19 cellular contexts compared by ENCODE assay signal in the genomic region with DNA sequence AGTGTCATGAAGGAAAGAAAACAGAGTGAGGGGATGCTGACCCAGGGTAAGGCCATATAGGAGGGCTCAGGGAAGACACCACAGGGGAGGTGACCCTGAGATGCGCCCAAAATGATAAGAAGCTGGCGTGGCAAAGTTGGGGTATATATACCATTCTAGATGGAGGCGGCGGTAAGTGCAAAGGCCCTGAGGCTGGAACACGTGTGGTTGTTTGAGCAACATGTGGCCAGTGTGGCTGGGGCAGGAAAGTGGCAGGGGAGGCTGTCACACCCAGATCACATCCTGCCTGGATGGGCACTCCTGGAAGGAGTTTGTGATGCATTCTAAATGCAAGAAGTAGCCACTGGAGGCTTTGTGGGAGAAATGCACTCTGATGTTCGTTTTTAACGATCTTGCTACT.
A peak's percentile ranks its signal among the peaks of the same experiment; 100 is the strongest.
DNase-seq lines count a peak whose midpoint lies in the region; ATAC-seq, FAIRE-seq and TF ChIP-seq lines count a peak whose summit lies in the region.
"Had no signal": no experiment of that assay in that cellular context is flagged by ENCODE, and none has a peak within 500 bp of the region (broad histone marks: within the 10 kb centered on the region; RNA-seq: fewer than 3 reads in every experiment).

No MANE protein-coding gene starts in this region.

- no peak overlapping the region for H3K4ac ChIP-seq in neuronal stem cell (ENCODE audit: low read length)

- no peaks in the 10 kb centered on the region for H3K36me3 Mint-ChIP-seq in Caco-2 (ENCODE audit: insufficient read depth, unreplicated experiment)
- H3K36me3 Mint-ChIP-seq: CD4-positive, alpha-beta memory T cell had no signal

- H3K4me3 Mint-ChIP-seq in Caco-2 (ENCODE audit: unreplicated experiment) = no peak overlapping the region
- H3K4me3 Mint-ChIP-seq: B cell; CD4-positive, alpha-beta memory T cell had no signal

- H3K79me1 ChIP-seq in neuronal stem cell (ENCODE audit: low read depth, low read length) = no peaks in the 10 kb centered on the region

- H3K14ac ChIP-seq in neuronal stem cell (ENCODE audit: low read length) = peak overlapping the region; percentile 50

- intact Hi-C loops in Caco-2 (cut with micrococcal nuclease; ENCODE audit: unreplicated experiment) = no loop called here
- intact Hi-C loops in K562 (cut with micrococcal nuclease) = no loop called here
- intact Hi-C loops in mucosa of descending colon (cut with DNase I, micrococcal nuclease) = no loop called here
- intact Hi-C loops in Right ventricle myocardium superior (cut with DNase I) = no loop called here

- H3K9me3 ChIP-seq in BLaER1 = no peaks in the 10 kb centered on the region
- no peaks in the 10 kb centered on the region for H3K9me3 ChIP-seq in Caco-2
- H3K9me3 ChIP-seq in K562 (replicated peaks; ENCODE audit: control insufficient read depth, insufficient read depth, low read depth, low read length) = no peaks in the 10 kb centered on the region
- H3K9me3 ChIP-seq in neuronal stem cell (replicated peaks in 1 of 2; ENCODE audit: control insufficient read depth in 2 of 2, insufficient read depth in 1 of 2, low read depth in 1 of 2, low read length in 2 of 2) = no peaks in the 10 kb centered on the region
- no peaks in the 10 kb centered on the region for H3K9me3 ChIP-seq in mucosa of descending colon
- H3K9me3 ChIP-seq: HAP-1 had no signal

- POLR2A ChIA-PET in Caco-2 (lab: Charles Lee) (no interaction called here), K562 (lab: Yijun Ruan, JAX) (no interaction called here)

- no peak overlapping the region for H2BK12ac ChIP-seq in neuronal stem cell (ENCODE audit: low read length)

- CTCF ChIA-PET in Caco-2 (lab: Charles Lee) (interaction anchor here (0.7 kb wide), 1 partner anchor 20 kb away, joined by 3 read pairs; no protein-coding TSS in a partner anchor), K562 (lab: Yijun Ruan, JAX; ENCODE audit: low intra/inter-chr PET ratio) (no interaction called here)

- no peak for TF ChIP-seq RAD21 in K562 (CRISPR knock-in tag; conservative IDR thresholded peaks at IDR 0.05 in 1 of 2, IDR thresholded peaks at IDR 0.05 in 1 of 2)

- no peak overlapping the region for H2BK15ac ChIP-seq in neuronal stem cell (ENCODE audit: low read length)

- H3K9me3 Mint-ChIP-seq in Caco-2 (ENCODE audit: unreplicated experiment) = no peaks in the 10 kb centered on the region
- H3K9me3 Mint-ChIP-seq: CD4-positive, alpha-beta memory T cell had no signal

- TF ChIP-seq EP300 in K562 (IDR thresholded peaks at IDR 0.05; ENCODE audit: low read length) = no peak

- H3K9ac ChIP-seq in BLaER1 = no peak overlapping the region
- H3K9ac ChIP-seq in K562 (ENCODE audit: insufficient read depth in 1 of 2, low read depth in 2 of 2, low read length in 2 of 2) = no peak overlapping the region
- H3K9ac ChIP-seq in neuronal stem cell (ENCODE audit: low read depth, low read length, poor library complexity) = no peak overlapping the region
- H3K9ac ChIP-seq: GM23248 had no signal

- H3K18ac ChIP-seq in neuronal stem cell (ENCODE audit: low read length) = no peak overlapping the region

- no peak overlapping the region for H4K91ac ChIP-seq in neuronal stem cell (ENCODE audit: low read depth, low read length, poor library complexity)

- in situ Hi-C loops in K562 (cut with MboI) = no loop called here

- WGBS in K562 (ENCODE audit: insufficient coverage, low coverage, missing lambda C conversion rate) = 3% methylated on average over 7 of the region's 7 CpGs
- no CpG with 5 or more reads among the region's 7 CpGs for WGBS in neuronal stem cell (ENCODE audit: extremely low coverage in 2 of 2, insufficient read length in 2 of 2, insufficient replicate concordance in 1 of 2), 2 donors

- H2AK5ac ChIP-seq in neuronal stem cell (ENCODE audit: low read depth, low read length) = no peak overlapping the region

- TF ChIP-seq CTCF in Caco-2 (IDR thresholded peaks at IDR 0.05; ENCODE audit: insufficient read depth in 1 of 2, low read depth in 1 of 2, low read length in 1 of 2, severe bottlenecking in 1 of 2, unreplicated experiment in 1 of 2) = no peak
- TF ChIP-seq CTCF in K562 (IDR thresholded peaks at IDR 0.05 in 2 of 3, conservative IDR thresholded peaks at IDR 0.05 in 1 of 3; ENCODE audit: insufficient read depth in 2 of 3, low read depth in 1 of 3, low read length in 3 of 3) = no peak
- TF ChIP-seq CTCF in mucosa of descending colon (IDR thresholded peaks at IDR 0.05) = no peak

- peaks cover 8% of the 10 kb centered on the region for H3K4me1 Mint-ChIP-seq in Caco-2 (ENCODE audit: low read depth, unreplicated experiment)
- H3K4me1 Mint-ChIP-seq: B cell; CD4-positive, alpha-beta memory T cell had no signal

- peaks cover 93% of the 10 kb centered on the region for H3K4me1 ChIP-seq in BLaER1
- H3K4me1 ChIP-seq in Caco-2 = peaks cover 14% of the 10 kb centered on the region
- H3K4me1 ChIP-seq in K562 (replicated peaks in 1 of 2; ENCODE audit: control insufficient read depth in 2 of 2, insufficient read depth in 2 of 2, low read length in 2 of 2) = no peaks in the 10 kb centered on the region
- no peaks in the 10 kb centered on the region for H3K4me1 ChIP-seq in neuronal stem cell (ENCODE audit: control insufficient read depth in 2 of 2, insufficient read depth in 1 of 2, low read depth in 1 of 2, low read length in 2 of 2)
- H3K4me1 ChIP-seq in mucosa of descending colon (ENCODE audit: low read depth) = no peaks in the 10 kb centered on the region
- H3K4me1 ChIP-seq: HAP-1 had no signal

- H3K27me3 Mint-ChIP-seq in Caco-2 (ENCODE audit: insufficient read depth, unreplicated experiment) = no peaks in the 10 kb centered on the region

- H3K27me3 ChIP-seq in BLaER1 = no peaks in the 10 kb centered on the region
- H3K27me3 ChIP-seq in Caco-2 (replicated peaks; ENCODE audit: control insufficient read depth, insufficient read depth, low read length) = no peaks in the 10 kb centered on the region
- peaks cover 12 to 79% of the 10 kb centered on the region in 2 experiments; a peak in 4 of 5 replicates for H3K27me3 ChIP-seq in K562 (ENCODE audit: control insufficient read depth in 2 of 2, insufficient read depth in 2 of 2, low read length in 2 of 2)
- H3K27me3 ChIP-seq in neuronal stem cell (ENCODE audit: control insufficient read depth in 3 of 3, insufficient read depth in 3 of 3, low read depth in 1 of 3, low read length in 3 of 3) = peaks cover 0 to 75% (median 0%) of the 10 kb centered on the region in 3 experiments

- no peaks in the 10 kb centered on the region for H3K9me1 ChIP-seq in K562 (ENCODE audit: control insufficient read depth, insufficient read depth, low read length)

- peak overlapping the region; percentile 82 for H3K4me2 ChIP-seq in BLaER1
- no peak overlapping the region for H3K4me2 ChIP-seq in K562 (ENCODE audit: insufficient read depth, low read length)
- H3K4me2 ChIP-seq in neuronal stem cell (ENCODE audit: insufficient read depth, low read length, poor library complexity, severe bottlenecking) = no peak overlapping the region

- no peak overlapping the region for H2BK120ac ChIP-seq in neuronal stem cell (ENCODE audit: low read depth, low read length)

- peak overlapping the region; percentile 28 for H3K27ac Mint-ChIP-seq in Caco-2 (ENCODE audit: unreplicated experiment)
- H3K27ac Mint-ChIP-seq: B cell; CD4-positive, alpha-beta memory T cell had no signal

- H3K79me2 ChIP-seq in K562 (ENCODE audit: control insufficient read depth, insufficient read depth, low read length) = no peaks in the 10 kb centered on the region

- no peak overlapping the region for H4K8ac ChIP-seq in neuronal stem cell (ENCODE audit: low read depth, low read length)

- H3K27ac ChIP-seq in BLaER1 (no peak overlapping the region), K562 (ENCODE audit: extremely low read depth, low read depth, low read length) (no peak overlapping the region), neuronal stem cell (replicated peaks; ENCODE audit: low read length) (no peak overlapping the region)
- H3K27ac ChIP-seq: C4-2B, GM23248, HL-60 had no signal

- BruUV-seq in Caco-2 (replicated peaks; lab: Mats Ljungman, UMichigan) (no TSS peak), K562 (replicated peaks; lab: Mats Ljungman, UMichigan) (no TSS peak)

- H3K36me3 ChIP-seq in BLaER1 = no peaks in the 10 kb centered on the region
- no peaks in the 10 kb centered on the region for H3K36me3 ChIP-seq in Caco-2 (ENCODE audit: control insufficient read depth, insufficient read depth, low read length)
- no peaks in the 10 kb centered on the region for H3K36me3 ChIP-seq in K562 (ENCODE audit: control insufficient read depth, insufficient read depth, low read length)
- no peaks in the 10 kb centered on the region for H3K36me3 ChIP-seq in neuronal stem cell (replicated peaks in 1 of 2; ENCODE audit: control insufficient read depth in 2 of 2, insufficient read depth in 2 of 2, low read length in 2 of 2)
- H3K36me3 ChIP-seq in mucosa of descending colon (ENCODE audit: low read depth) = no peaks in the 10 kb centered on the region
- H3K36me3 ChIP-seq: HAP-1 had no signal

- no peak overlapping the region for H3K23ac ChIP-seq in neuronal stem cell (ENCODE audit: low read depth, low read length, poor library complexity)

- FAIRE-seq in K562 (lab: Jason Lieb, UNC) = no peak
- FAIRE-seq: GM19239 had no signal

- no peak overlapping the region for H2AFZ ChIP-seq in K562 (ENCODE audit: low read depth, low read length)
- no peak overlapping the region for H2AFZ ChIP-seq in neuronal stem cell (ENCODE audit: low read length)
- H2AFZ ChIP-seq: GM23248 had no signal

- H2BK5ac ChIP-seq in neuronal stem cell (ENCODE audit: low read length) = no peak overlapping the region

- no peak for TF ChIP-seq POLR2A in K562 (conservative IDR thresholded peaks at IDR 0.05)

- DNase-seq in Caco-2 (no peak), K562 (ENCODE audit: extremely low read depth in 1 of 4, low spot score in 3 of 4) (no peak), neuronal stem cell (ENCODE audit: low spot score) (no peak), mucosa of descending colon (no peak), Right ventricle myocardium superior (no peak), superior temporal gyrus (ENCODE audit: extremely low spot score) (no peak)
- DNase-seq: Calu3; CD4-positive, alpha-beta memory T cell; DMS79 treated with DMSO at 0.1 percent for 48 hours; GF-D8; GM23248; IMR-90; KBM-7 had no signal

- H4K20me1 ChIP-seq in BLaER1 (no peaks in the 10 kb centered on the region), K562 (replicated peaks; ENCODE audit: control insufficient read depth, insufficient read depth, low read length) (0 out of 2 replicates have a peak, but pooled peaks cover 5% of the 10 kb centered on the region)

- ATAC-seq in K562 = no peak
- ATAC-seq in mucosa of descending colon = no peak
- no peak for ATAC-seq in Right ventricle myocardium superior (ENCODE audit: poor library complexity)

- H3K4me3 ChIP-seq in BLaER1 (no peak overlapping the region), Caco-2 (ENCODE audit: low read depth, low read length) (no peak overlapping the region), K562 (no peak overlapping the region), neuronal stem cell (ENCODE audit: low read length in 2 of 2) (no peak overlapping the region), mucosa of descending colon (no peak overlapping the region)
- H3K4me3 ChIP-seq: GM23248, HAP-1 had no signal

TF ChIP-seq in K562, 482 proteins besides CTCF, POLR2A, EP300 and RAD21:
- peak; percentile 11 for TF ChIP-seq RBM25 (IDR thresholded peaks at IDR 0.05; ENCODE audit: low read depth, low read length, severe bottlenecking)
- no peak for TF ChIP-seq HDAC3 (IDR thresholded peaks at IDR 0.05; ENCODE audit: borderline replicate concordance, partially characterized antibody)
